ENCODE assay signal across 8 cellular contexts in genomic region chr4:22389240-22389871, GRCh38.
A peak's percentile ranks its signal among the peaks of the same experiment; 100 is the strongest.
DNase-seq lines count a peak whose midpoint lies in the region; ATAC-seq and TF ChIP-seq lines count a peak whose summit lies in the region.

No MANE protein-coding gene starts in this region.

- H3K27me3 Mint-ChIP-seq in activated naive CD8-positive, alpha-beta T cell treated with anti-CD3 and anti-CD28 coated beads, Interleukin-2, amount 50 U/mL, for 24 hours: no peaks in the 10 kb centered on the region

- no peaks in the 10 kb centered on the region for H3K9me3 ChIP-seq in heart right ventricle

- no peaks in the 10 kb centered on the region for H3K4me1 ChIP-seq in heart right ventricle

- peaks cover 0 to 25% (median 0%) of the 10 kb centered on the region in 9 donors for H3K36me3 ChIP-seq in heart right ventricle

- ATAC-seq in GM18511 (IDR thresholded peaks at IDR 0.05; ENCODE audit: unreplicated experiment): peak; percentile 84
- ATAC-seq in HG03378 (IDR thresholded peaks at IDR 0.05; ENCODE audit: unreplicated experiment): peak; percentile 84
- ATAC-seq in activated naive CD8-positive, alpha-beta T cell treated with anti-CD3 and anti-CD28 coated beads, Interleukin-2, amount 50 U/mL, for 24 hours: no peak
- peak in 1 of 8 donors; percentile 42 for ATAC-seq in heart right ventricle
- no peak for ATAC-seq in stimulated activated effector memory CD8-positive, alpha-beta T cell treated with anti-CD3 and anti-CD28 coated beads, Interleukin-12 subunit alpha, Interleukin-12 subunit beta, amount 100 ng/mL, for 72 hours

- H3K4me3 Mint-ChIP-seq in activated naive CD8-positive, alpha-beta T cell treated with anti-CD3 and anti-CD28 coated beads, Interleukin-2, amount 50 U/mL, for 24 hours: no peak overlapping the region
- H3K4me3 Mint-ChIP-seq in stimulated activated effector memory CD8-positive, alpha-beta T cell treated with anti-CD3 and anti-CD28 coated beads, Interleukin-12 subunit alpha, Interleukin-12 subunit beta, amount 100 ng/mL, for 72 hours: no peak overlapping the region

- H3K27ac Mint-ChIP-seq in activated naive CD8-positive, alpha-beta T cell treated with anti-CD3 and anti-CD28 coated beads, Interleukin-2, amount 50 U/mL, for 24 hours: no peak overlapping the region
- H3K27ac Mint-ChIP-seq in stimulated activated effector memory CD8-positive, alpha-beta T cell treated with anti-CD3 and anti-CD28 coated beads, Interleukin-12 subunit alpha, Interleukin-12 subunit beta, amount 100 ng/mL, for 72 hours: no peak overlapping the region

- no peaks in the 10 kb centered on the region for H3K27me3 ChIP-seq in heart right ventricle

- H3K9me3 Mint-ChIP-seq in activated naive CD8-positive, alpha-beta T cell treated with anti-CD3 and anti-CD28 coated beads, Interleukin-2, amount 50 U/mL, for 24 hours: no peaks in the 10 kb centered on the region
- H3K9me3 Mint-ChIP-seq in stimulated activated effector memory CD8-positive, alpha-beta T cell treated with anti-CD3 and anti-CD28 coated beads, Interleukin-12 subunit alpha, Interleukin-12 subunit beta, amount 100 ng/mL, for 72 hours: no peaks in the 10 kb centered on the region

- WGBS in heart right ventricle, 2 donors: 35 to 36% methylated on average over 3 of the region's 3 CpGs

- peak; percentile 44 to 82 (median 71) for TF ChIP-seq CTCF in heart right ventricle (IDR thresholded peaks at IDR 0.05)

- no peak overlapping the region for H3K27ac ChIP-seq in heart right ventricle

- no peak overlapping the region for H3K4me3 ChIP-seq in heart right ventricle

- intact Hi-C loops in heart right ventricle (cut with DNase I): loop anchor here in 9 of 10 donors (1.0 to 5.0 kb wide), 5 partner anchors 597 to 602 kb away; no protein-coding TSS in a partner anchor

- H3K36me3 Mint-ChIP-seq in activated naive CD8-positive, alpha-beta T cell treated with anti-CD3 and anti-CD28 coated beads, Interleukin-2, amount 50 U/mL, for 24 hours (ENCODE audit: low read depth): peaks cover 6% of the 10 kb centered on the region
- H3K36me3 Mint-ChIP-seq in stimulated activated effector memory CD8-positive, alpha-beta T cell treated with anti-CD3 and anti-CD28 coated beads, Interleukin-12 subunit alpha, Interleukin-12 subunit beta, amount 100 ng/mL, for 72 hours: no peaks in the 10 kb centered on the region

- DNase-seq in AML-193 (lab: John Stamatoyannopoulos, UW) (peak; percentile 44), NCI-H82 (lab: John Stamatoyannopoulos, UW) (peak; percentile 66), heart right ventricle (peak in 1 of 2 donors; percentile 25), pulmonary artery endothelial cell (ENCODE audit: low read depth, low spot score) (peak; percentile 60)
- DNase-seq in activated naive CD8-positive, alpha-beta T cell treated with anti-CD3 and anti-CD28 coated beads, Interleukin-2, amount 50 U/mL, for 24 hours: peak; percentile 29
- no peak for DNase-seq in stimulated activated effector memory CD8-positive, alpha-beta T cell treated with anti-CD3 and anti-CD28 coated beads, Interleukin-12 subunit alpha, Interleukin-12 subunit beta, amount 100 ng/mL, for 72 hours (ENCODE audit: low spot score in 2 of 2)

- peaks cover 11% of the 10 kb centered on the region for H3K4me1 Mint-ChIP-seq in activated naive CD8-positive, alpha-beta T cell treated with anti-CD3 and anti-CD28 coated beads, Interleukin-2, amount 50 U/mL, for 24 hours
- no peaks in the 10 kb centered on the region for H3K4me1 Mint-ChIP-seq in stimulated activated effector memory CD8-positive, alpha-beta T cell treated with anti-CD3 and anti-CD28 coated beads, Interleukin-12 subunit alpha, Interleukin-12 subunit beta, amount 100 ng/mL, for 72 hours

Comparison
In these comparisons a context has a peak if more than half of its experiments do, and no peak if none do; other contexts are left out.
1. DNase-seq: peak in AML-193 (2 of 2), NCI-H82 (single experiment), activated naive CD8-positive, alpha-beta T cell treated with anti-CD3 and anti-CD28 coated beads, Interleukin-2, amount 50 U/mL, for 24 hours (single experiment) and pulmonary artery endothelial cell (single experiment); none in stimulated activated effector memory CD8-positive, alpha-beta T cell treated with anti-CD3 and anti-CD28 coated beads, Interleukin-12 subunit alpha, Interleukin-12 subunit beta, amount 100 ng/mL, for 72 hours (0 of 2).
2. ATAC-seq: peak in GM18511 (single experiment) and HG03378 (single experiment); none in activated naive CD8-positive, alpha-beta T cell treated with anti-CD3 and anti-CD28 coated beads, Interleukin-2, amount 50 U/mL, for 24 hours (single experiment) and stimulated activated effector memory CD8-positive, alpha-beta T cell treated with anti-CD3 and anti-CD28 coated beads, Interleukin-12 subunit alpha, Interleukin-12 subunit beta, amount 100 ng/mL, for 72 hours (single experiment).